In genomic region chr16:57462978-57463362, GRCh38 we compare ENCODE assay signal across 8 cellular contexts. TPM values are rescaled to one million over a fixed set of nuclear protein-coding genes. Genes with fewer than 3 reads are reported as not detected.
A peak's percentile ranks its signal among the peaks of the same experiment; 100 is the strongest.
DNase-seq lines count a peak whose midpoint lies in the region; ATAC-seq and TF ChIP-seq lines count a peak whose summit lies in the region.

No MANE protein-coding gene starts in this region.

- no peaks in the 10 kb centered on the region for H3K4me1 ChIP-seq in A673 (ENCODE audit: insufficient read depth, low read length, poor library complexity, severe bottlenecking)
- H3K4me1 ChIP-seq in HCT116 (ENCODE audit: control insufficient read depth in 1 of 2, insufficient read depth in 2 of 2, low read length in 2 of 2), result peaks cover 8 to 10% of the 10 kb centered on the region in 2 experiments; a peak in 3 of 4 replicates
- no peaks in the 10 kb centered on the region for H3K4me1 ChIP-seq in iPS-15b (ENCODE audit: control insufficient read depth, insufficient read depth, low read length)

- peak overlapping the region; percentile 84 for H3K4me3 Mint-ChIP-seq in activated T-helper 17 cell treated with anti-CD3 and anti-CD28 coated beads, Interleukin-2, amount 50 U/mL, for 72 hours
- peak overlapping the region; percentile 100 for H3K4me3 Mint-ChIP-seq in stimulated activated naive CD8-positive, alpha-beta T cell treated with anti-CD3 and anti-CD28 coated beads, Interleukin-15, Interleukin-2, amounts not matched to agents 100 ng/mL and 50 ng/mL, for 24 hours

- intact Hi-C loops in A673 (cut with micrococcal nuclease; ENCODE audit: unreplicated experiment), result loop anchor here (2.0 kb wide), 1 partner anchor 56 kb away; no protein-coding TSS in a partner anchor
- intact Hi-C loops in HCT116 (cut with micrococcal nuclease), result no loop called here

- RAD21 ChIA-PET in HCT116 (lab: Charles Lee; ENCODE audit: low non-redundant PET in 1 of 2, low total read pairs in 2 of 2, uncharacterized antibody in 2 of 2, unreplicated experiment in 2 of 2), result no interaction called here

- H3K4me2 ChIP-seq in HCT116 (ENCODE audit: low read length), result peak overlapping the region; percentile 78

- TF ChIP-seq CTCF in A673 (conservative IDR thresholded peaks at IDR 0.05; ENCODE audit: low read depth, low read length) (no peak), HCT116 (IDR thresholded peaks at IDR 0.05 in 2 of 3, conservative IDR thresholded peaks at IDR 0.05 in 1 of 3; ENCODE audit: borderline replicate concordance in 1 of 3, insufficient read depth in 1 of 3, low read depth in 2 of 3, low read length in 2 of 3) (no peak)

- no peak overlapping the region for H2AFZ ChIP-seq in HCT116 (ENCODE audit: low read depth, low read length, poor library complexity, severe bottlenecking)

- no peak for TF ChIP-seq RAD21 in HCT116 (IDR thresholded peaks at IDR 0.05; ENCODE audit: low read depth)

- peaks cover 39% of the 10 kb centered on the region for H3K79me2 ChIP-seq in HCT116 (ENCODE audit: insufficient read depth, low read length)

- peak overlapping the region; percentile 85 for H3K9ac ChIP-seq in HCT116 (ENCODE audit: low read length)
- peak overlapping the region; percentile 85 for H3K9ac ChIP-seq in iPS-15b (ENCODE audit: low read depth, low read length)

- peaks cover 27% of the 10 kb centered on the region for H3K4me1 Mint-ChIP-seq in activated T-helper 17 cell treated with anti-CD3 and anti-CD28 coated beads, Interleukin-2, amount 50 U/mL, for 72 hours
- H3K4me1 Mint-ChIP-seq in stimulated activated naive CD8-positive, alpha-beta T cell treated with anti-CD3 and anti-CD28 coated beads, Interleukin-15, Interleukin-2, amounts not matched to agents 100 ng/mL and 50 ng/mL, for 24 hours (ENCODE audit: low read depth), result peaks cover 35% of the 10 kb centered on the region

- H3K36me3 ChIP-seq in A673 (ENCODE audit: insufficient read depth, low read length, poor library complexity, severe bottlenecking) (peaks cover 61% of the 10 kb centered on the region), HCT116 (ENCODE audit: control insufficient read depth in 1 of 2, insufficient read depth in 2 of 2, low read length in 2 of 2) (peaks cover 40 to 44% of the 10 kb centered on the region in 2 experiments; a peak in 3 of 4 replicates), iPS-15b (ENCODE audit: control insufficient read depth, insufficient read depth, low read length) (peaks cover 14% of the 10 kb centered on the region)

- peaks cover 78% of the 10 kb centered on the region for H3K36me3 Mint-ChIP-seq in activated T-helper 17 cell treated with anti-CD3 and anti-CD28 coated beads, Interleukin-2, amount 50 U/mL, for 72 hours (ENCODE audit: low read depth)
- H3K36me3 Mint-ChIP-seq in stimulated activated naive CD8-positive, alpha-beta T cell treated with anti-CD3 and anti-CD28 coated beads, Interleukin-15, Interleukin-2, amounts not matched to agents 100 ng/mL and 50 ng/mL, for 24 hours (ENCODE audit: low read depth), result peaks cover 54% of the 10 kb centered on the region

- no peak for TF ChIP-seq POLR2A in HCT116 (IDR thresholded peaks at IDR 0.05; ENCODE audit: borderline replicate concordance, extremely low read depth, insufficient read depth, insufficient read length)

- H3K27ac Mint-ChIP-seq in activated T-helper 17 cell treated with anti-CD3 and anti-CD28 coated beads, Interleukin-2, amount 50 U/mL, for 72 hours, result peak overlapping the region; percentile 92
- peak overlapping the region; percentile 100 for H3K27ac Mint-ChIP-seq in stimulated activated naive CD8-positive, alpha-beta T cell treated with anti-CD3 and anti-CD28 coated beads, Interleukin-15, Interleukin-2, amounts not matched to agents 100 ng/mL and 50 ng/mL, for 24 hours

- ATAC-seq in HCT116, result peak; percentile 60
- peak; percentile 43 for ATAC-seq in activated T-helper 17 cell treated with anti-CD3 and anti-CD28 coated beads, Interleukin-2, amount 50 U/mL, for 72 hours (replicated peaks)

- H3K27ac ChIP-seq in A673 (ENCODE audit: low read depth, low read length, poor library complexity, severe bottlenecking) (peak overlapping the region; percentile 73), HCT116 (ENCODE audit: low read depth, low read length) (peak overlapping the region; percentile 61)

- no peak for DNase-seq in A673 (ENCODE audit: low spot score)
- no peak for DNase-seq in HCT116 (ENCODE audit: low read depth, low spot score)
- DNase-seq in DMS153 (lab: John Stamatoyannopoulos, UW), result no peak
- DNase-seq in UCSD-AML1 (lab: John Stamatoyannopoulos, UW; ENCODE audit: unreplicated experiment), result no peak
- DNase-seq in DMS79 treated with DMSO at 0.1 percent for 48 hours (lab: John Stamatoyannopoulos, UW), result no peak

- no peaks in the 10 kb centered on the region for H3K9me3 ChIP-seq in A673 (ENCODE audit: low read depth, low read length, poor library complexity, severe bottlenecking)
- H3K9me3 ChIP-seq in HCT116 (ENCODE audit: control insufficient read depth in 1 of 2, insufficient read depth in 1 of 2, low read depth in 1 of 2, low read length in 2 of 2), result no peaks in the 10 kb centered on the region
- H3K9me3 ChIP-seq in iPS-15b (ENCODE audit: control insufficient read depth, insufficient read depth, low read length), result no peaks in the 10 kb centered on the region

- H3K27me3 ChIP-seq in A673 (replicated peaks; ENCODE audit: insufficient read depth, low read depth, low read length, poor library complexity) (no peaks in the 10 kb centered on the region), HCT116 (ENCODE audit: insufficient read depth, low read length) (no peaks in the 10 kb centered on the region), iPS-15b (ENCODE audit: control insufficient read depth, insufficient read depth, low read length) (no peaks in the 10 kb centered on the region)

- BruUV-seq in A673 (replicated peaks; lab: Mats Ljungman, UMichigan) (no TSS peak), HCT116 (replicated peaks; lab: Mats Ljungman, UMichigan) (no TSS peak)

- H3K4me3 ChIP-seq in A673 (ENCODE audit: low read depth, low read length, poor library complexity, severe bottlenecking), result peak overlapping the region; percentile 93
- peak overlapping the region; percentile 82 to 94 for H3K4me3 ChIP-seq in HCT116 (replicated peaks in 1 of 2; ENCODE audit: low read depth in 1 of 2, low read length in 2 of 2)
- H3K4me3 ChIP-seq in iPS-15b (ENCODE audit: low read depth, low read length), result peak overlapping the region; percentile 96

- no peaks in the 10 kb centered on the region for H3K9me2 ChIP-seq in HCT116 (ENCODE audit: insufficient read depth)

- H3K9me3 Mint-ChIP-seq in activated T-helper 17 cell treated with anti-CD3 and anti-CD28 coated beads, Interleukin-2, amount 50 U/mL, for 72 hours, result no peaks in the 10 kb centered on the region
- no peaks in the 10 kb centered on the region for H3K9me3 Mint-ChIP-seq in stimulated activated naive CD8-positive, alpha-beta T cell treated with anti-CD3 and anti-CD28 coated beads, Interleukin-15, Interleukin-2, amounts not matched to agents 100 ng/mL and 50 ng/mL, for 24 hours

- H3K27me3 Mint-ChIP-seq in activated T-helper 17 cell treated with anti-CD3 and anti-CD28 coated beads, Interleukin-2, amount 50 U/mL, for 72 hours, result no peaks in the 10 kb centered on the region
- no peaks in the 10 kb centered on the region for H3K27me3 Mint-ChIP-seq in stimulated activated naive CD8-positive, alpha-beta T cell treated with anti-CD3 and anti-CD28 coated beads, Interleukin-15, Interleukin-2, amounts not matched to agents 100 ng/mL and 50 ng/mL, for 24 hours

- POLR2A ChIA-PET in A673 (lab: Charles Lee; ENCODE audit: low non-redundant PET), result no interaction called here
- POLR2A ChIA-PET in HCT116 (lab: Charles Lee), result interaction anchor here (1.2 to 1.4 kb wide), 3 partner anchors 10 to 57 kb away, joined by 3 to 10 read pairs (median 7); partner anchors contain the start of genes CIAPIN1 and COQ9

- H4K20me1 ChIP-seq in HCT116 (ENCODE audit: insufficient read depth), result no peaks in the 10 kb centered on the region; the same call in 1 of the 2 replicates

- CTCF ChIA-PET in A673 (lab: Charles Lee) (interaction anchor here (0.6 to 1.2 kb wide), 4 partner anchors 10 to 74 kb away, joined by 3 to 5 read pairs (median 4); no protein-coding TSS in a partner anchor), HCT116 (lab: Charles Lee) (interaction anchor here (0.8 to 2.6 kb wide), 8 partner anchors 9 to 162 kb away, joined by 3 to 16 read pairs (median 8); partner anchors contain the start of genes CIAPIN1 and COQ9)

TF ChIP-seq in HCT116, 20 proteins besides CTCF, POLR2A, EP300 and RAD21 (continues in another document):
- no peak for TF ChIP-seq YY1 (IDR thresholded peaks at IDR 0.05; ENCODE audit: extremely low read depth, insufficient replicate concordance, low read depth, low read length)

RNA-seq across cellular contexts. Expression of gene POLR2C, which starts 0.5 kb away (rescaled TPM):
- total RNA-seq in A673 (2021) (96.2 and 110 TPM in 2 replicates), HCT116 (2021; ENCODE audit: unreplicated experiment) (74.4 TPM)
- 121 and 123 TPM in 2 replicates for polyA plus RNA-seq in HCT116 (2012)
- total RNA-seq in activated T-helper 17 cell treated with anti-CD3 and anti-CD28 coated beads, Interleukin-2, amount 50 U/mL, for 72 hours, result 10 to 100 TPM; 71.3 to 86.2 TPM

RNA-seq across cellular contexts. Expression of gene COQ9, which starts 15.7 kb away (rescaled TPM):
- total RNA-seq in A673 (2021), result 65.6 and 69.7 TPM in 2 replicates
- 62.7 TPM for total RNA-seq in HCT116 (2021; ENCODE audit: unreplicated experiment)
- polyA plus RNA-seq in HCT116 (2012), result 72.0 and 79.0 TPM in 2 replicates
- 10 to 100 TPM; 28.2 to 36.4 TPM for total RNA-seq in activated T-helper 17 cell treated with anti-CD3 and anti-CD28 coated beads, Interleukin-2, amount 50 U/mL, for 72 hours

RNA-seq across cellular contexts. Expression of gene CIAPIN1, which starts 15.8 kb away (rescaled TPM):
- total RNA-seq in A673 (2021) (95.1 and 96.9 TPM in 2 replicates), HCT116 (2021; ENCODE audit: unreplicated experiment) (68.5 TPM)
- 38.2 and 44.6 TPM in 2 replicates for polyA plus RNA-seq in HCT116 (2012)
- total RNA-seq in activated T-helper 17 cell treated with anti-CD3 and anti-CD28 coated beads, Interleukin-2, amount 50 U/mL, for 72 hours, result 10 to 100 TPM; 30.8 to 52.8 TPM

RNA-seq across cellular contexts. Expression of gene DOK4, which starts 23.3 kb away (rescaled TPM):
- total RNA-seq in A673 (2021), result 14.3 and 19.0 TPM in 2 replicates
- 14.4 TPM for total RNA-seq in HCT116 (2021; ENCODE audit: unreplicated experiment)
- polyA plus RNA-seq in HCT116 (2012), result 14.7 and 17.3 TPM in 2 replicates
- total RNA-seq in activated T-helper 17 cell treated with anti-CD3 and anti-CD28 coated beads, Interleukin-2, amount 50 U/mL, for 72 hours, result 10 to 100 TPM in 1 of 2 donors, 1 to 10 TPM in 1; 6.4 to 16.8 TPM

RNA-seq across cellular contexts. Expression of gene CCL17, which starts 58.4 kb away (rescaled TPM):
- total RNA-seq in A673 (2021) (not detected in 2 replicates), HCT116 (2021; ENCODE audit: unreplicated experiment) (not detected)
- not detected in 2 replicates for polyA plus RNA-seq in HCT116 (2012)
- 1 to 10 TPM in 1 of 2 donors, under 1 TPM in 1; 0.65 to 7.8 TPM for total RNA-seq in activated T-helper 17 cell treated with anti-CD3 and anti-CD28 coated beads, Interleukin-2, amount 50 U/mL, for 72 hours
